34 cellular contexts compared by ENCODE assay signal in genomic region chr11:1113405-1114201, GRCh38. TPM values are rescaled to one million over a fixed set of nuclear protein-coding genes. Genes with fewer than 3 reads are reported as not detected.
DNase-seq lines count a peak whose midpoint lies in the region; ATAC-seq, FAIRE-seq and TF ChIP-seq lines count a peak whose summit lies in the region.
"Had no signal": no experiment of that assay in that cellular context is flagged by ENCODE, and none has a peak within 500 bp of the region (broad histone marks: within the 10 kb centered on the region; RNA-seq: fewer than 3 reads in every experiment).

No MANE protein-coding gene starts in this region.

- no peak overlapping the region for H3K4me2 ChIP-seq in HepG2 (ENCODE audit: low read depth, low read length)
- H3K4me2 ChIP-seq: BLaER1, hepatocyte had no signal

- no peaks in the 10 kb centered on the region for H4K20me1 ChIP-seq in HepG2 (ENCODE audit: insufficient read depth, low read length)
- H4K20me1 ChIP-seq: BLaER1 had no signal

- CTCF ChIA-PET in activated CD8-positive, alpha-beta memory T cell treated with anti-CD3 and anti-CD28 coated beads, Interleukin-2, amount 10 ng/mL, durations not matched to agents 7 days and 5 days (lab: Charles Lee), result no interaction called here
- CTCF ChIA-PET in HepG2 (lab: Yijun Ruan, JAX; ENCODE audit: low intra/inter-chr PET ratio, low total read pairs), result no interaction called here

- intact Hi-C loops in HepG2 (cut with micrococcal nuclease; ENCODE audit: unreplicated experiment), result no loop called here
- intact Hi-C loops in upper lobe of right lung (cut with DNase I), result no loop called here
- intact Hi-C loops in colonic mucosa (cut with DNase I), result no loop called here

- H3K27me3 ChIP-seq in HepG2 (ENCODE audit: control insufficient read depth in 1 of 2, insufficient read depth in 2 of 2, low read length in 2 of 2) (peaks cover 6 to 47% of the 10 kb centered on the region in 2 experiments; a peak in 4 of 5 replicates), upper lobe of right lung (peaks cover 5% of the 10 kb centered on the region), colonic mucosa (no peaks in the 10 kb centered on the region)
- H3K27me3 ChIP-seq: BLaER1, hepatocyte, neutrophil had no signal

- no peak for FAIRE-seq in HepG2 (lab: Jason Lieb, UNC)
- FAIRE-seq: astrocyte, GM12891, GM19239, RCC 7860 had no signal

- H3K36me3 Mint-ChIP-seq in activated CD8-positive, alpha-beta memory T cell treated with anti-CD3 and anti-CD28 coated beads, Interleukin-2, amount 10 ng/mL, durations not matched to agents 7 days and 5 days, result no peaks in the 10 kb centered on the region
- H3K36me3 Mint-ChIP-seq: activated naive CD4-positive, alpha-beta T cell treated with anti-CD3 and anti-CD28 coated beads, Interleukin-2, amount 50 U/mL, for 72 hours; immature natural killer cell had no signal

- no peaks in the 10 kb centered on the region for H3K4me1 Mint-ChIP-seq in activated CD8-positive, alpha-beta memory T cell treated with anti-CD3 and anti-CD28 coated beads, Interleukin-2, amount 10 ng/mL, durations not matched to agents 7 days and 5 days
- H3K4me1 Mint-ChIP-seq: activated B cell treated with CpG ODN at 0.5 μM for 24 hours had no signal

- DNase-seq in activated CD8-positive, alpha-beta memory T cell treated with anti-CD3 and anti-CD28 coated beads, Interleukin-2, amount 50 U/mL, for 4 hours, result peak; percentile 15
- DNase-seq in activated CD8-positive, alpha-beta memory T cell treated with anti-CD3 and anti-CD28 coated beads, Interleukin-2, amount 10 ng/mL, durations not matched to agents 7 days and 5 days, result no peak
- DNase-seq in cerebellar cortex (ENCODE audit: low spot score), result peak; percentile 1
- no peak for DNase-seq in HepG2 (ENCODE audit: low spot score)
- DNase-seq in upper lobe of right lung, result peak; percentile 59
- no peak for DNase-seq in colonic mucosa
- DNase-seq: activated B cell treated with CpG ODN at 0.5 μM for 24 hours; activated CD8-positive, alpha-beta T cell treated with anti-CD3 and anti-CD28 coated beads, Interleukin-2, amount 10 ng/mL, durations not matched to agents 7 days and 5 days; activated T-cell treated with anti-CD3 and anti-CD28 coated beads, Interleukin-2, amount 50 U/mL, for 48 hours; cerebellar nuclear complex; effector CD8-positive, alpha-beta T cell; foreskin melanocyte; immature natural killer cell; NCI-H1092 treated with DMSO at 0.1 percent for 48 hours; NCI-H2081; NCI-H446 treated with DMSO at 0.1 percent for 48 hours; T-helper 9 cell had no signal

- H3K4me1 ChIP-seq in HepG2 (ENCODE audit: insufficient read depth, low read length) (no peaks in the 10 kb centered on the region), upper lobe of right lung (no peaks in the 10 kb centered on the region), colonic mucosa (no peaks in the 10 kb centered on the region)
- H3K4me1 ChIP-seq: Caco-2, tibial artery had no signal

- in situ Hi-C loops in HepG2 (cut with HindIII; ENCODE audit: extremely low pct_ligation_motif_present, low pct_unique_long_range_greater_than_20kb), result loop anchor here (5.0 kb wide), 1 partner anchor 114 kb away; no protein-coding TSS in a partner anchor

- H3K27ac ChIP-seq in HepG2 (ENCODE audit: extremely low read length, insufficient read depth, low read length), result no peak overlapping the region
- no peak overlapping the region for H3K27ac ChIP-seq in upper lobe of right lung
- no peak overlapping the region for H3K27ac ChIP-seq in colonic mucosa
- H3K27ac ChIP-seq: BLaER1, hepatocyte, neutrophil, tibial artery had no signal

- no peaks in the 10 kb centered on the region for H3K9me3 ChIP-seq in HepG2 (ENCODE audit: low read length)
- H3K9me3 ChIP-seq in upper lobe of right lung, result no peaks in the 10 kb centered on the region
- no peaks in the 10 kb centered on the region for H3K9me3 ChIP-seq in colonic mucosa
- H3K9me3 ChIP-seq: neutrophil, tibial artery had no signal

- H3K27ac Mint-ChIP-seq in activated CD8-positive, alpha-beta memory T cell treated with anti-CD3 and anti-CD28 coated beads, Interleukin-2, amount 10 ng/mL, durations not matched to agents 7 days and 5 days, result no peak overlapping the region
- H3K27ac Mint-ChIP-seq: activated B cell treated with CpG ODN at 0.5 μM for 24 hours; activated CD8-positive, alpha-beta T cell treated with anti-CD3 and anti-CD28 coated beads, Interleukin-2, amount 10 ng/mL, durations not matched to agents 7 days and 5 days; activated naive CD4-positive, alpha-beta T cell treated with anti-CD3 and anti-CD28 coated beads, Interleukin-2, amount 50 U/mL, for 72 hours; immature natural killer cell; stimulated activated naive CD8-positive, alpha-beta T cell treated with anti-CD3 and anti-CD28 coated beads, Interleukin-15, Interleukin-2, amounts not matched to agents 100 ng/mL and 50 ng/mL, for 24 hours had no signal

- no peak for TF ChIP-seq POLR2A in HepG2 (IDR thresholded peaks at IDR 0.05; ENCODE audit: insufficient read depth in 1 of 2, low read depth in 2 of 2, low read length in 2 of 2)

- no peaks in the 10 kb centered on the region for H3K27me3 Mint-ChIP-seq in activated CD8-positive, alpha-beta memory T cell treated with anti-CD3 and anti-CD28 coated beads, Interleukin-2, amount 10 ng/mL, durations not matched to agents 7 days and 5 days
- H3K27me3 Mint-ChIP-seq: stimulated activated naive CD8-positive, alpha-beta T cell treated with anti-CD3 and anti-CD28 coated beads, Interleukin-15, Interleukin-2, amounts not matched to agents 100 ng/mL and 50 ng/mL, for 24 hours had no signal

- ATAC-seq in activated CD8-positive, alpha-beta memory T cell treated with anti-CD3 and anti-CD28 coated beads, Interleukin-2, amount 10 ng/mL, durations not matched to agents 7 days and 5 days, result no peak
- ATAC-seq in HepG2, result peak; percentile 10; the same call in 1 of the 3 replicates
- no peak for ATAC-seq in upper lobe of right lung
- no peak for ATAC-seq in GM18907 (IDR thresholded peaks at IDR 0.05; ENCODE audit: unreplicated experiment)
- ATAC-seq in HG03039 (IDR thresholded peaks at IDR 0.05; ENCODE audit: unreplicated experiment), result no peak
- ATAC-seq: activated CD8-positive, alpha-beta T cell treated with anti-CD3 and anti-CD28 coated beads, Interleukin-2, amount 10 ng/mL, durations not matched to agents 7 days and 5 days; esophagus mucosa; SK-N-SH treated with all-trans-retinoic acid at 6 μM for 48 hours had no signal

- H3K36me3 ChIP-seq in HepG2 (replicated peaks in 1 of 2; ENCODE audit: control insufficient read depth in 1 of 2, insufficient read depth in 2 of 2, low read length in 2 of 2) (no peaks in the 10 kb centered on the region), upper lobe of right lung (no peaks in the 10 kb centered on the region), colonic mucosa (no peaks in the 10 kb centered on the region)
- H3K36me3 ChIP-seq: BLaER1, neutrophil, tibial artery had no signal

- TF ChIP-seq RAD21 in HepG2 (CRISPR knock-in tag; IDR thresholded peaks at IDR 0.05), result no peak

- WGBS in HepG2 (ENCODE audit: low lambda C conversion rate), result 52% methylated on average over 25 of the region's 36 CpGs

- no peaks in the 10 kb centered on the region for H3K79me2 ChIP-seq in HepG2 (ENCODE audit: insufficient read depth, low read length)
- H3K79me2 ChIP-seq: hepatocyte had no signal

- H3K4me3 Mint-ChIP-seq in activated CD8-positive, alpha-beta memory T cell treated with anti-CD3 and anti-CD28 coated beads, Interleukin-2, amount 10 ng/mL, durations not matched to agents 7 days and 5 days, result no peak overlapping the region
- H3K4me3 Mint-ChIP-seq: activated B cell treated with CpG ODN at 0.5 μM for 24 hours; activated CD8-positive, alpha-beta T cell treated with anti-CD3 and anti-CD28 coated beads, Interleukin-2, amount 10 ng/mL, durations not matched to agents 7 days and 5 days; immature natural killer cell; stimulated activated naive CD8-positive, alpha-beta T cell treated with anti-CD3 and anti-CD28 coated beads, Interleukin-15, Interleukin-2, amounts not matched to agents 100 ng/mL and 50 ng/mL, for 24 hours had no signal

- BruUV-seq in HepG2 (replicated peaks; lab: Mats Ljungman, UMichigan), result no TSS peak

- H3K9ac ChIP-seq in HepG2 (ENCODE audit: insufficient read depth, low read depth, low read length), result no peak overlapping the region
- no peak overlapping the region for H3K9ac ChIP-seq in colonic mucosa (ENCODE audit: low read depth in 2 of 2, low read length in 2 of 2)
- H3K9ac ChIP-seq: BLaER1 had no signal

- no peak overlapping the region for H2AFZ ChIP-seq in HepG2 (ENCODE audit: low read length)
- H2AFZ ChIP-seq: hepatocyte had no signal

- POLR2A ChIA-PET in HepG2 (lab: Yijun Ruan, JAX), result no interaction called here

- TF ChIP-seq CTCF in HepG2 (CRISPR knock-in tag; IDR thresholded peaks at IDR 0.05), result no peak
- TF ChIP-seq CTCF in upper lobe of right lung (IDR thresholded peaks at IDR 0.05), result no peak
- no peak for TF ChIP-seq CTCF in colonic mucosa (IDR thresholded peaks at IDR 0.05)

- H3K4me3 ChIP-seq in HepG2 (replicated peaks in 1 of 3; ENCODE audit: insufficient read depth in 1 of 3, low read depth in 2 of 3, low read length in 3 of 3) (no peak overlapping the region), upper lobe of right lung (no peak overlapping the region), colonic mucosa (no peak overlapping the region)
- H3K4me3 ChIP-seq: BLaER1, hepatocyte, tibial artery had no signal

- no peak for TF ChIP-seq EP300 in HepG2 (IDR thresholded peaks at IDR 0.05; ENCODE audit: low read depth in 2 of 2, low read length in 2 of 2)
- TF ChIP-seq EP300 in HepG2 (CRISPR knock-in tag; IDR thresholded peaks at IDR 0.05; ENCODE audit: borderline replicate concordance), result no peak

- H3K9me3 Mint-ChIP-seq in activated CD8-positive, alpha-beta memory T cell treated with anti-CD3 and anti-CD28 coated beads, Interleukin-2, amount 10 ng/mL, durations not matched to agents 7 days and 5 days (ENCODE audit: low read depth), result no peaks in the 10 kb centered on the region
- H3K9me3 Mint-ChIP-seq: activated B cell treated with CpG ODN at 0.5 μM for 24 hours; activated naive CD4-positive, alpha-beta T cell treated with anti-CD3 and anti-CD28 coated beads, Interleukin-2, amount 50 U/mL, for 72 hours; immature natural killer cell; stimulated activated naive CD8-positive, alpha-beta T cell treated with anti-CD3 and anti-CD28 coated beads, Interleukin-15, Interleukin-2, amounts not matched to agents 100 ng/mL and 50 ng/mL, for 24 hours had no signal

RNA-seq across cellular contexts. Expression of gene MUC2, which starts 38.9 kb away (rescaled TPM):
- not detected for total RNA-seq in activated CD8-positive, alpha-beta memory T cell treated with anti-CD3 and anti-CD28 coated beads, Interleukin-2, amount 10 ng/mL, durations not matched to agents 7 days and 5 days
- total RNA-seq in HepG2 (2016; rRNA removed; fragmentation: Illumina TruSeq; extraction: Trizol) (not detected in 2 replicates), upper lobe of right lung (not detected), colonic mucosa (1,000 to 10,000 TPM; 1,230 to 1,438 TPM)
- not detected in 2 replicates for total RNA-seq in HepG2 (2016; cell fraction: cytosol; rRNA removed; fragmentation: Illumina TruSeq; extraction: Trizol; ENCODE audit: low read depth)
- not detected in 2 replicates for total RNA-seq in HepG2 (2016; cell fraction: insoluble cytoplasmic fraction; rRNA removed; fragmentation: Illumina TruSeq; extraction: Trizol)
- total RNA-seq in HepG2 (2016; cell fraction: membrane; rRNA removed; fragmentation: Illumina TruSeq; extraction: Trizol), result not detected in 2 replicates
- not detected in 2 replicates for total RNA-seq in HepG2 (2016; cell fraction: nucleus; rRNA removed; fragmentation: Illumina TruSeq; extraction: Trizol)
- polyA plus RNA-seq in HepG2 (2011; rRNA removed), result under 0.01 TPM in 1 of 2 replicates, not detected in the other
- not detected in 2 replicates for polyA plus RNA-seq in HepG2 (2011; cell fraction: cytosol; rRNA removed)
- under 0.01 and 0.02 TPM in 2 replicates for polyA plus RNA-seq in HepG2 (2011; cell fraction: nucleus; rRNA removed)
- not detected in 2 replicates for polyA plus RNA-seq in HepG2 (2012)
- not detected in 2 replicates for polyA plus RNA-seq in HepG2 (2016; cell fraction: cytosol; fragmentation: Illumina TruSeq; extraction: Trizol; ENCODE audit: low read depth)
- polyA plus RNA-seq in HepG2 (2016; cell fraction: insoluble cytoplasmic fraction; fragmentation: Illumina TruSeq; extraction: Trizol; ENCODE audit: low read depth), result not detected in 2 replicates
- not detected in 2 replicates for polyA plus RNA-seq in HepG2 (2016; cell fraction: membrane; fragmentation: Illumina TruSeq; extraction: Trizol; ENCODE audit: low read depth)
- polyA plus RNA-seq in HepG2 (2016; cell fraction: nucleus; fragmentation: Illumina TruSeq; extraction: Trizol; ENCODE audit: insufficient read depth, low read depth), result not detected in 2 replicates
- 0.22 TPM in 1 of 2 replicates, not detected in the other for polyA minus RNA-seq in HepG2 (2011; rRNA and poly(A)+ RNA removed; ENCODE audit: low replicate concordance)
- not detected in 2 replicates for polyA minus RNA-seq in HepG2 (2011; cell fraction: cytosol; rRNA and poly(A)+ RNA removed)
- not detected in 2 replicates for polyA minus RNA-seq in HepG2 (2011; cell fraction: nucleus; rRNA and poly(A)+ RNA removed)
- total RNA-seq: activated B cell treated with CpG ODN at 0.5 μM for 24 hours; activated CD8-positive, alpha-beta T cell treated with anti-CD3 and anti-CD28 coated beads, Interleukin-2, amount 10 ng/mL, durations not matched to agents 7 days and 5 days; activated naive CD4-positive, alpha-beta T cell treated with anti-CD3 and anti-CD28 coated beads, Interleukin-2, amount 50 U/mL, for 72 hours; astrocyte; lung microvascular endothelial cell; renal cortical epithelial cell had no signal
- polyA plus RNA-seq: immature natural killer cell had no signal

RNA-seq across cellular contexts. Expression of gene MUC5AC, which starts 44.1 kb away (rescaled TPM):
- total RNA-seq in activated CD8-positive, alpha-beta memory T cell treated with anti-CD3 and anti-CD28 coated beads, Interleukin-2, amount 10 ng/mL, durations not matched to agents 7 days and 5 days, result not detected
- total RNA-seq in HepG2 (2016; rRNA removed; fragmentation: Illumina TruSeq; extraction: Trizol) (not detected in 2 replicates), upper lobe of right lung (not detected), colonic mucosa (under 1 TPM; 0.03 to 0.20 TPM)
- not detected in 2 replicates for total RNA-seq in HepG2 (2016; cell fraction: cytosol; rRNA removed; fragmentation: Illumina TruSeq; extraction: Trizol; ENCODE audit: low read depth)
- not detected in 2 replicates for total RNA-seq in HepG2 (2016; cell fraction: insoluble cytoplasmic fraction; rRNA removed; fragmentation: Illumina TruSeq; extraction: Trizol)
- not detected in 2 replicates for total RNA-seq in HepG2 (2016; cell fraction: membrane; rRNA removed; fragmentation: Illumina TruSeq; extraction: Trizol)
- not detected in 2 replicates for total RNA-seq in HepG2 (2016; cell fraction: nucleus; rRNA removed; fragmentation: Illumina TruSeq; extraction: Trizol)
- under 0.01 TPM in 2 replicates for polyA plus RNA-seq in HepG2 (2011; rRNA removed)
- under 0.01 TPM in 1 of 2 replicates, not detected in the other for polyA plus RNA-seq in HepG2 (2011; cell fraction: cytosol; rRNA removed)
- 0.02 TPM in 2 replicates for polyA plus RNA-seq in HepG2 (2011; cell fraction: nucleus; rRNA removed)
- not detected in 2 replicates for polyA plus RNA-seq in HepG2 (2012)
- not detected in 2 replicates for polyA plus RNA-seq in HepG2 (2016; cell fraction: cytosol; fragmentation: Illumina TruSeq; extraction: Trizol; ENCODE audit: low read depth)
- polyA plus RNA-seq in HepG2 (2016; cell fraction: insoluble cytoplasmic fraction; fragmentation: Illumina TruSeq; extraction: Trizol; ENCODE audit: low read depth), result not detected in 2 replicates
- polyA plus RNA-seq in HepG2 (2016; cell fraction: membrane; fragmentation: Illumina TruSeq; extraction: Trizol; ENCODE audit: low read depth), result not detected in 2 replicates
- 0.03 TPM in 1 of 2 replicates, not detected in the other for polyA plus RNA-seq in HepG2 (2016; cell fraction: nucleus; fragmentation: Illumina TruSeq; extraction: Trizol; ENCODE audit: insufficient read depth, low read depth)
- polyA minus RNA-seq in HepG2 (2011; rRNA and poly(A)+ RNA removed; ENCODE audit: low replicate concordance), result not detected in 2 replicates
- not detected in 2 replicates for polyA minus RNA-seq in HepG2 (2011; cell fraction: cytosol; rRNA and poly(A)+ RNA removed)
- not detected in 2 replicates for polyA minus RNA-seq in HepG2 (2011; cell fraction: nucleus; rRNA and poly(A)+ RNA removed)
- total RNA-seq: activated B cell treated with CpG ODN at 0.5 μM for 24 hours; activated CD8-positive, alpha-beta T cell treated with anti-CD3 and anti-CD28 coated beads, Interleukin-2, amount 10 ng/mL, durations not matched to agents 7 days and 5 days; activated naive CD4-positive, alpha-beta T cell treated with anti-CD3 and anti-CD28 coated beads, Interleukin-2, amount 50 U/mL, for 72 hours; astrocyte; esophagus mucosa; lung microvascular endothelial cell; renal cortical epithelial cell had no signal
- polyA plus RNA-seq: immature natural killer cell had no signal

Comparison
In these comparisons a context has a peak if more than half of its experiments do, and no peak if none do; other contexts are left out.
1. DNase-seq: peak in activated CD8-positive, alpha-beta memory T cell treated with anti-CD3 and anti-CD28 coated beads, Interleukin-2, amount 50 U/mL, for 4 hours (single experiment), cerebellar cortex (single experiment) and upper lobe of right lung (single experiment); none in activated CD8-positive, alpha-beta memory T cell treated with anti-CD3 and anti-CD28 coated beads, Interleukin-2, amount 10 ng/mL, durations not matched to agents 7 days and 5 days (single experiment), HepG2 (single experiment) and colonic mucosa (single experiment).
2. RNA of gene MUC2, which starts 38.9 kb away (total RNA-seq): 1,230 to 1,438 TPM in colonic mucosa; not detected in activated CD8-positive, alpha-beta memory T cell treated with anti-CD3 and anti-CD28 coated beads, Interleukin-2, amount 10 ng/mL, durations not matched to agents 7 days and 5 days, not detected in HepG2 and not detected in upper lobe of right lung (single experiment); every median in the first group is over 1,000 times any median in the second.